ENCODE assay signal across 12 cellular contexts in genomic region chr3:41581700-41582099, GRCh38.
DNase-seq lines count a peak whose midpoint lies in the region; ATAC-seq and TF ChIP-seq lines count a peak whose summit lies in the region.
"Had no signal": no experiment of that assay in that cellular context is flagged by ENCODE, and none has a peak within 500 bp of the region (broad histone marks: within the 10 kb centered on the region; RNA-seq: fewer than 3 reads in every experiment).

No MANE protein-coding gene starts in this region.

- 82% methylated on average over 4 of the region's 4 CpGs for WGBS in mesenchymal stem cell

- H3K27ac ChIP-seq in mesenchymal stem cell (ENCODE audit: low read length, poor library complexity, severe bottlenecking), result no peak overlapping the region
- no peak overlapping the region for H3K27ac ChIP-seq in ascending aorta
- H3K27ac ChIP-seq: cardiac muscle cell had no signal

- no peak overlapping the region for H3K9ac ChIP-seq in mesenchymal stem cell (ENCODE audit: low read length)

- peak overlapping the region; percentile 65 for H2AK5ac ChIP-seq in mesenchymal stem cell (ENCODE audit: low read length, severe bottlenecking)

- intact Hi-C loops in head of caudate nucleus (cut with DNase I) (no loop called here), ascending aorta (cut with DNase I) (no loop called here)

- no peak overlapping the region for H2BK120ac ChIP-seq in mesenchymal stem cell (ENCODE audit: low read depth, low read length)

- DNase-seq in mesenchymal stem cell, result no peak
- DNase-seq in stimulated activated effector memory CD8-positive, alpha-beta T cell treated with anti-CD3 and anti-CD28 coated beads, Interleukin-12 subunit alpha, Interleukin-12 subunit beta, amount 100 ng/mL, for 72 hours (ENCODE audit: low spot score in 2 of 2), result no peak
- no peak for DNase-seq in head of caudate nucleus
- no peak for DNase-seq in DMS153 treated with DMSO at 0.1 percent for 48 hours (lab: John Stamatoyannopoulos, UW; ENCODE audit: unreplicated experiment)
- DNase-seq in ascending aorta (ENCODE audit: low spot score in 2 of 2), result no peak
- DNase-seq: left colon, NCI-H2171, retina had no signal

- no peak overlapping the region for H3K18ac ChIP-seq in mesenchymal stem cell (ENCODE audit: low read depth in 1 of 2, low read length in 2 of 2)

- no peak overlapping the region for H2BK12ac ChIP-seq in mesenchymal stem cell (ENCODE audit: low read length in 2 of 2)

- no peaks in the 10 kb centered on the region for H3K4me1 Mint-ChIP-seq in stimulated activated effector memory CD8-positive, alpha-beta T cell treated with anti-CD3 and anti-CD28 coated beads, Interleukin-12 subunit alpha, Interleukin-12 subunit beta, amount 100 ng/mL, for 72 hours

- H3K4me3 ChIP-seq in mesenchymal stem cell (ENCODE audit: insufficient read depth in 1 of 2, low read depth in 1 of 2, low read length in 2 of 2) (no peak overlapping the region), ascending aorta (no peak overlapping the region)
- H3K4me3 ChIP-seq: cardiac muscle cell had no signal

- H3K36me3 Mint-ChIP-seq in stimulated activated effector memory CD8-positive, alpha-beta T cell treated with anti-CD3 and anti-CD28 coated beads, Interleukin-12 subunit alpha, Interleukin-12 subunit beta, amount 100 ng/mL, for 72 hours, result no peaks in the 10 kb centered on the region

- no peak overlapping the region for H2BK5ac ChIP-seq in mesenchymal stem cell (ENCODE audit: low read depth, low read length, poor library complexity, severe bottlenecking)

- no peak overlapping the region for H4K8ac ChIP-seq in mesenchymal stem cell (ENCODE audit: low read length)

- H3K4me2 ChIP-seq in mesenchymal stem cell (ENCODE audit: low read length, poor library complexity, severe bottlenecking), result no peak overlapping the region

- H3K9me3 Mint-ChIP-seq in stimulated activated effector memory CD8-positive, alpha-beta T cell treated with anti-CD3 and anti-CD28 coated beads, Interleukin-12 subunit alpha, Interleukin-12 subunit beta, amount 100 ng/mL, for 72 hours, result no peaks in the 10 kb centered on the region

- no peak for TF ChIP-seq CTCF in ascending aorta (IDR thresholded peaks at IDR 0.05)

- no peak overlapping the region for H3K4me3 Mint-ChIP-seq in stimulated activated effector memory CD8-positive, alpha-beta T cell treated with anti-CD3 and anti-CD28 coated beads, Interleukin-12 subunit alpha, Interleukin-12 subunit beta, amount 100 ng/mL, for 72 hours

- H3K27ac Mint-ChIP-seq in stimulated activated effector memory CD8-positive, alpha-beta T cell treated with anti-CD3 and anti-CD28 coated beads, Interleukin-12 subunit alpha, Interleukin-12 subunit beta, amount 100 ng/mL, for 72 hours, result no peak overlapping the region

- no peak overlapping the region for H2AFZ ChIP-seq in mesenchymal stem cell (ENCODE audit: low read depth, low read length)

- H3K79me1 ChIP-seq in mesenchymal stem cell (replicated peaks; ENCODE audit: low read length, poor library complexity, severe bottlenecking), result no peaks in the 10 kb centered on the region

- H3K14ac ChIP-seq in mesenchymal stem cell (ENCODE audit: low read length in 2 of 2), result no peak overlapping the region

- H3K9me3 ChIP-seq in mesenchymal stem cell (ENCODE audit: control insufficient read depth, low read length), result no peaks in the 10 kb centered on the region
- no peaks in the 10 kb centered on the region for H3K9me3 ChIP-seq in ascending aorta

- no peak overlapping the region for H3K23ac ChIP-seq in mesenchymal stem cell (ENCODE audit: low read length in 2 of 2)

- no peaks in the 10 kb centered on the region for H3K27me3 ChIP-seq in mesenchymal stem cell (ENCODE audit: control insufficient read depth in 1 of 2, insufficient read depth in 1 of 2, low read length in 2 of 2)
- H3K27me3 ChIP-seq in ascending aorta, result no peaks in the 10 kb centered on the region
- H3K27me3 ChIP-seq: cardiac muscle cell had no signal

- no peak overlapping the region for H4K91ac ChIP-seq in mesenchymal stem cell (ENCODE audit: low read length)

- H3K36me3 ChIP-seq in mesenchymal stem cell (ENCODE audit: control insufficient read depth in 1 of 2, insufficient read depth in 2 of 2, low read depth in 1 of 2, low read length in 2 of 2) (no peaks in the 10 kb centered on the region), ascending aorta (no peaks in the 10 kb centered on the region)
- H3K36me3 ChIP-seq: cardiac muscle cell had no signal

- peak; percentile 91 for ATAC-seq in GM19025 (IDR thresholded peaks at IDR 0.05; ENCODE audit: low read depth, unreplicated experiment)
- peak; percentile 98 for ATAC-seq in HG02571 (IDR thresholded peaks at IDR 0.05; ENCODE audit: unreplicated experiment)
- ATAC-seq in HG03439 (IDR thresholded peaks at IDR 0.05; ENCODE audit: unreplicated experiment), result peak; percentile 75
- ATAC-seq in stimulated activated effector memory CD8-positive, alpha-beta T cell treated with anti-CD3 and anti-CD28 coated beads, Interleukin-12 subunit alpha, Interleukin-12 subunit beta, amount 100 ng/mL, for 72 hours, result no peak
- ATAC-seq: left colon had no signal

- peaks cover 12% of the 10 kb centered on the region for H3K4me1 ChIP-seq in mesenchymal stem cell (ENCODE audit: control insufficient read depth, insufficient read depth, low read depth, low read length)
- H3K4me1 ChIP-seq in ascending aorta, result no peaks in the 10 kb centered on the region

- H2BK15ac ChIP-seq in mesenchymal stem cell (ENCODE audit: low read depth, poor library complexity, severe bottlenecking), result no peak overlapping the region

- H3K4ac ChIP-seq in mesenchymal stem cell (ENCODE audit: low read depth in 1 of 2, low read length in 2 of 2), result no peak overlapping the region
